ENCODE assay signal across 8 cellular contexts in genomic region chr1:18581420-18581880, GRCh38. TPM values are rescaled to one million over a fixed set of nuclear protein-coding genes. Genes with fewer than 3 reads are reported as not detected.
DNase-seq lines count a peak whose midpoint lies in the region; ATAC-seq and TF ChIP-seq lines count a peak whose summit lies in the region.

No MANE protein-coding gene starts in this region.

- 14 to 19% (median 16%) methylated on average over 14 to 17 of the region's 17 CpGs for WGBS in stomach, 5 donors

- no peaks in the 10 kb centered on the region for H3K4me1 ChIP-seq in stomach

- H3K4me3 ChIP-seq in stomach = no peak overlapping the region

- H3K4me3 Mint-ChIP-seq in activated T-helper 17 cell treated with anti-CD3 and anti-CD28 coated beads, Interleukin-2, amount 50 U/mL, for 72 hours = no peak overlapping the region

- H3K36me3 Mint-ChIP-seq in activated T-helper 17 cell treated with anti-CD3 and anti-CD28 coated beads, Interleukin-2, amount 50 U/mL, for 72 hours (ENCODE audit: low read depth) = no peaks in the 10 kb centered on the region

- no peaks in the 10 kb centered on the region for H3K9me3 Mint-ChIP-seq in activated T-helper 17 cell treated with anti-CD3 and anti-CD28 coated beads, Interleukin-2, amount 50 U/mL, for 72 hours

- TF ChIP-seq POLR2A in stomach (IDR thresholded peaks at IDR 0.05) = no peak

- intact Hi-C loops in stomach (cut with DNase I; ENCODE audit: low total_unique reads) = loop anchor here (10.0 kb wide), 1 partner anchor 287 kb away; no protein-coding TSS in a partner anchor

- peaks cover 4% of the 10 kb centered on the region for H3K4me1 Mint-ChIP-seq in activated T-helper 17 cell treated with anti-CD3 and anti-CD28 coated beads, Interleukin-2, amount 50 U/mL, for 72 hours

- H3K36me3 ChIP-seq in stomach = no peaks in the 10 kb centered on the region

- H3K27me3 ChIP-seq in stomach = peaks cover 0 to 44% (median 16%) of the 10 kb centered on the region in 3 donors

- no peak overlapping the region for H3K27ac ChIP-seq in stomach

- peak in 5 of 7 experiments; percentile 50 to 78 (median 75) for TF ChIP-seq CTCF in stomach (IDR thresholded peaks at IDR 0.05)

- ATAC-seq in activated T-helper 17 cell treated with anti-CD3 and anti-CD28 coated beads, Interleukin-2, amount 50 U/mL, for 72 hours (replicated peaks) = peak; percentile 37
- ATAC-seq in HG02970 (IDR thresholded peaks at IDR 0.05; ENCODE audit: low FRiP score, unreplicated experiment) = no peak

- DNase-seq in NCI-H345 (lab: John Stamatoyannopoulos, UW) (peak; percentile 21), NCI-H345 treated with DMSO at 0.1 percent for 48 hours (lab: John Stamatoyannopoulos, UW; ENCODE audit: unreplicated experiment) (no peak), M059J (ENCODE audit: low read depth) (peak; percentile 30), iPS-NIHi7 (ENCODE audit: extremely low spot score) (peak; percentile 85), stomach (peak; percentile 50)
- no peak for DNase-seq in effector CD4-positive, alpha-beta T cell

- no peak overlapping the region for H3K27ac Mint-ChIP-seq in activated T-helper 17 cell treated with anti-CD3 and anti-CD28 coated beads, Interleukin-2, amount 50 U/mL, for 72 hours

- H3K9me3 ChIP-seq in stomach = no peaks in the 10 kb centered on the region

- no peak for TF ChIP-seq EP300 in stomach (IDR thresholded peaks at IDR 0.05)

- peaks cover 11% of the 10 kb centered on the region for H3K27me3 Mint-ChIP-seq in activated T-helper 17 cell treated with anti-CD3 and anti-CD28 coated beads, Interleukin-2, amount 50 U/mL, for 72 hours

RNA-seq across cellular contexts. Expression of gene PAX7, which starts 49.2 kb away (rescaled TPM):
- not detected in 2 replicates for total RNA-seq in M059J (2014; rRNA removed; shearing (Covaris generic))
- total RNA-seq in activated T-helper 17 cell treated with anti-CD3 and anti-CD28 coated beads, Interleukin-2, amount 50 U/mL, for 72 hours = not detected
- not detected for total RNA-seq in stomach
- polyA plus RNA-seq in stomach = not detected

Comparison
In these comparisons a context has a peak if more than half of its experiments do, and no peak if none do; other contexts are left out.
1. DNase-seq: peak in NCI-H345 (single experiment), M059J (single experiment), iPS-NIHi7 (single experiment) and stomach (single experiment); none in NCI-H345 treated with DMSO at 0.1 percent for 48 hours (single experiment) and effector CD4-positive, alpha-beta T cell (single experiment).